Comparison of ENCODE assay signal across 15 cellular contexts in genomic region chr3:157807286-157807685, GRCh38.
DNase-seq lines count a peak whose midpoint lies in the region; ATAC-seq and TF ChIP-seq lines count a peak whose summit lies in the region.
"Had no signal": no experiment of that assay in that cellular context is flagged by ENCODE, and none has a peak within 500 bp of the region (broad histone marks: within the 10 kb centered on the region; RNA-seq: fewer than 3 reads in every experiment).

No MANE protein-coding gene starts in this region.

- H3K4me1 Mint-ChIP-seq in nephron progenitor cell, result no peaks in the 10 kb centered on the region
- H3K4me1 Mint-ChIP-seq: CD4-positive, CD25-positive, alpha-beta regulatory T cell had no signal

- H3K4me3 ChIP-seq in RWPE2 (ENCODE audit: severe bottlenecking), result no peak overlapping the region
- no peak overlapping the region for H3K4me3 ChIP-seq in fibroblast of the aortic adventitia (ENCODE audit: low read depth, low read length)
- H3K4me3 ChIP-seq: SK-N-MC had no signal

- no peaks in the 10 kb centered on the region for H3K4me1 ChIP-seq in RWPE2 (ENCODE audit: insufficient read depth, poor library complexity, severe bottlenecking)

- no peaks in the 10 kb centered on the region for H3K27me3 ChIP-seq in RWPE2 (ENCODE audit: insufficient read depth, poor library complexity, severe bottlenecking)

- TF ChIP-seq CTCF in RWPE2 (IDR thresholded peaks at IDR 0.05; ENCODE audit: poor library complexity, severe bottlenecking) (no peak), fibroblast of the aortic adventitia (IDR thresholded peaks at IDR 0.05; ENCODE audit: insufficient read depth, low read length) (no peak), nephron progenitor cell (IDR thresholded peaks at IDR 0.05) (no peak)

- no peak overlapping the region for H3K27ac ChIP-seq in RWPE2 (ENCODE audit: poor library complexity, severe bottlenecking)
- H3K27ac ChIP-seq: SK-N-MC had no signal

- H3K4me3 Mint-ChIP-seq in nephron progenitor cell, result no peak overlapping the region
- H3K4me3 Mint-ChIP-seq: CD4-positive, CD25-positive, alpha-beta regulatory T cell had no signal

- H3K9me3 Mint-ChIP-seq in nephron progenitor cell, result peaks cover 15% of the 10 kb centered on the region

- DNase-seq in AG08395 (ENCODE audit: low spot score) (peak; percentile 59), HCEC 1CT (peak; percentile 35), RWPE2 (ENCODE audit: low spot score) (no peak), fibroblast of the aortic adventitia (ENCODE audit: low read depth) (peak; percentile 19), G401 (ENCODE audit: low spot score) (no peak), nephron progenitor cell (no peak)
- DNase-seq: CD4-positive, CD25-positive, alpha-beta regulatory T cell; NCI-H1092; NCI-H2227 treated with DMSO at 0.1 percent for 48 hours; NCI-H526; NK-92 treated with Interleukin-12 subunit alpha and Interleukin-12 subunit beta, amount 100 ng/mL, for 24 hours had no signal

- in situ Hi-C loops in G401 (cut with HindIII; ENCODE audit: low sequenced_read_pairs), result no loop called here

- H3K27ac Mint-ChIP-seq in nephron progenitor cell, result no peak overlapping the region
- H3K27ac Mint-ChIP-seq: CD4-positive, CD25-positive, alpha-beta regulatory T cell had no signal

- peaks cover 7% of the 10 kb centered on the region for H3K27me3 Mint-ChIP-seq in nephron progenitor cell (ENCODE audit: low read depth, poor library complexity)
- H3K27me3 Mint-ChIP-seq: CD4-positive, CD25-positive, alpha-beta regulatory T cell had no signal

- ATAC-seq in RWPE2 (ENCODE audit: low read depth), result peak; percentile 73
- ATAC-seq in HG02759 (IDR thresholded peaks at IDR 0.05; ENCODE audit: unreplicated experiment), result no peak
- no peak for ATAC-seq in GM18517 (IDR thresholded peaks at IDR 0.05; ENCODE audit: unreplicated experiment)
- ATAC-seq: Right ventricle myocardium inferior had no signal

- no peaks in the 10 kb centered on the region for H3K9me3 ChIP-seq in RWPE2 (ENCODE audit: severe bottlenecking)

- no peaks in the 10 kb centered on the region for H3K36me3 Mint-ChIP-seq in nephron progenitor cell (ENCODE audit: low read depth)
- H3K36me3 Mint-ChIP-seq: CD4-positive, CD25-positive, alpha-beta regulatory T cell had no signal

- H3K36me3 ChIP-seq in RWPE2 (ENCODE audit: low read depth), result no peaks in the 10 kb centered on the region

Comparison
In these comparisons a context has a peak if more than half of its experiments do, and no peak if none do; other contexts are left out.
1. DNase-seq: peak in AG08395 (single experiment), HCEC 1CT (single experiment) and fibroblast of the aortic adventitia (single experiment); none in RWPE2 (single experiment), G401 (single experiment) and nephron progenitor cell (single experiment).